Comparison of ENCODE assay signal across 1 cellular context in genomic region chr6:31834704-31835375, GRCh38.
TF ChIP-seq lines count a peak whose summit lies in the region.

No MANE protein-coding gene starts in this region.

TF ChIP-seq in K562, 482 proteins besides CTCF, POLR2A, EP300 and RAD21 (continued from another document and continues in another):
- peak; percentile 50; the same call in 1 of the 2 replicates for TF ChIP-seq ZNF23 (CRISPR knock-in tag; IDR thresholded peaks at IDR 0.05)
- no peak for TF ChIP-seq ZNF551 (CRISPR knock-in tag; IDR thresholded peaks at IDR 0.05)
- no peak for TF ChIP-seq ADNP (tag; IDR thresholded peaks at IDR 0.05)
- TF ChIP-seq POLR3G (IDR thresholded peaks at IDR 0.05; ENCODE audit: extremely low read depth, insufficient read length, insufficient replicate concordance) = no peak
- TF ChIP-seq ZBTB9 (CRISPR knock-in tag; IDR thresholded peaks at IDR 0.05) = peak; percentile 93; the same call in 1 of the 2 replicates
- TF ChIP-seq PHF20 (IDR thresholded peaks at IDR 0.05; ENCODE audit: partially characterized antibody) = no peak
- peak; percentile 93 to 97; a peak in 2 of 4 replicates for TF ChIP-seq MLLT1 (IDR thresholded peaks at IDR 0.05)
- TF ChIP-seq COPS2 (conservative IDR thresholded peaks at IDR 0.05) = no peak
- TF ChIP-seq HMG20B (CRISPR knock-in tag; IDR thresholded peaks at IDR 0.05) = peak; percentile 92
- TF ChIP-seq ZBTB12 (CRISPR knock-in tag; IDR thresholded peaks at IDR 0.05) = no peak
- peak in 1 of 2 experiments; percentile 42 for TF ChIP-seq AFF1 (IDR thresholded peaks at IDR 0.05; ENCODE audit: low read depth in 1 of 2, partially characterized antibody in 2 of 2)
- TF ChIP-seq HINFP (tag; conservative IDR thresholded peaks at IDR 0.05; ENCODE audit: low read depth) = no peak
- peak; percentile 51 for TF ChIP-seq MECOM (CRISPR knock-in tag; IDR thresholded peaks at IDR 0.05)
- peak in 1 of 2 experiments; percentile 93; a peak in 2 of 4 replicates for TF ChIP-seq NONO (IDR thresholded peaks at IDR 0.05; ENCODE audit: low read depth in 2 of 2, low read length in 1 of 2)
- no peak for TF ChIP-seq SFPQ (IDR thresholded peaks at IDR 0.05; ENCODE audit: low read depth, low read length)
- peak; percentile 91 for TF ChIP-seq BRD9 (IDR thresholded peaks at IDR 0.05; ENCODE audit: low read depth, partially characterized antibody)
- TF ChIP-seq CEBPZ (IDR thresholded peaks at IDR 0.05; ENCODE audit: borderline replicate concordance, low read depth, low read length) = 0 out of 2 replicates have a peak, but pooled peaks have one; percentile 9
- TF ChIP-seq ZNF518B (CRISPR knock-in tag; IDR thresholded peaks at IDR 0.05) = 0 out of 2 replicates have a peak, but pooled peaks have one; percentile 62
- TF ChIP-seq DNMT1 (IDR thresholded peaks at IDR 0.05) = 0 out of 2 replicates have a peak, but pooled peaks have one; percentile 74
- peak; percentile 98 for TF ChIP-seq FIP1L1 (IDR thresholded peaks at IDR 0.05; ENCODE audit: low read depth, low read length, poor library complexity, severe bottlenecking)
- TF ChIP-seq E2F6 (IDR thresholded peaks at IDR 0.05; ENCODE audit: borderline replicate concordance in 1 of 2, extremely low read depth in 1 of 2, insufficient read depth in 1 of 2, insufficient read length in 1 of 2, low read depth in 1 of 2, low read length in 1 of 2, poor library complexity in 1 of 2, severe bottlenecking in 1 of 2) = no peak
- TF ChIP-seq MCM2 (IDR thresholded peaks at IDR 0.05; ENCODE audit: low read depth) = no peak
- TF ChIP-seq MAZ (CRISPR knock-in tag; conservative IDR thresholded peaks at IDR 0.05 in 1 of 2, IDR thresholded peaks at IDR 0.05 in 1 of 2) = peak; percentile 81 to 92
- TF ChIP-seq SIRT6 (IDR thresholded peaks at IDR 0.05; ENCODE audit: low read depth, low read length) = peak; percentile 81
- TF ChIP-seq RBM22 (IDR thresholded peaks at IDR 0.05; ENCODE audit: low read depth, low read length, poor library complexity, severe bottlenecking) = peak; percentile 98
- no peak for TF ChIP-seq NR2C1 (IDR thresholded peaks at IDR 0.05)
- no peak for TF ChIP-seq NR2C1 (tag; IDR thresholded peaks at IDR 0.05)
- no peak for TF ChIP-seq SP2 (IDR thresholded peaks at IDR 0.05; ENCODE audit: extremely low read depth, low read depth, low read length, poor library complexity, severe bottlenecking)
- TF ChIP-seq NEUROD1 (IDR thresholded peaks at IDR 0.05; ENCODE audit: borderline replicate concordance, low read depth, low read length, partially characterized antibody) = peak; percentile 28
- peak; percentile 99 for TF ChIP-seq TAF1 (IDR thresholded peaks at IDR 0.05; ENCODE audit: control insufficient read depth, extremely low read depth, insufficient read depth, low read length, severe bottlenecking)
- TF ChIP-seq ATF3 (IDR thresholded peaks at IDR 0.05) = no peak
- peak; percentile 88 for TF ChIP-seq ATF3 (CRISPR knock-in tag; conservative IDR thresholded peaks at IDR 0.05)
- no peak for TF ChIP-seq MCM5 (IDR thresholded peaks at IDR 0.05; ENCODE audit: low read depth)
